Comparison of ENCODE assay signal across 24 cellular contexts in genomic region chr17:78526231-78527025, GRCh38. TPM values are rescaled to one million over a fixed set of nuclear protein-coding genes. Genes with fewer than 3 reads are reported as not detected.
DNase-seq lines count a peak whose midpoint lies in the region; ATAC-seq, FAIRE-seq and TF ChIP-seq lines count a peak whose summit lies in the region.
"Had no signal": no experiment of that assay in that cellular context is flagged by ENCODE, and none has a peak within 500 bp of the region (broad histone marks: within the 10 kb centered on the region; RNA-seq: fewer than 3 reads in every experiment).

No MANE protein-coding gene starts in this region.

- H3K4me1 Mint-ChIP-seq in WTC11 = peaks cover 9% of the 10 kb centered on the region
- H3K4me1 Mint-ChIP-seq: activated CD8-positive, alpha-beta memory T cell treated with anti-CD3 and anti-CD28 coated beads, Interleukin-2, amount 10 ng/mL, durations not matched to agents 7 days and 5 days; stimulated activated naive CD8-positive, alpha-beta T cell treated with anti-CD3 and anti-CD28 coated beads, Interleukin-15, amount 100 ng/mL, for 72 hours; T-cell had no signal

- no peaks in the 10 kb centered on the region; the same call in 1 of the 2 replicates for H3K27me3 Mint-ChIP-seq in WTC11 (ENCODE audit: low read depth)
- H3K27me3 Mint-ChIP-seq: CD4-positive, alpha-beta memory T cell; stimulated activated naive CD8-positive, alpha-beta T cell treated with anti-CD3 and anti-CD28 coated beads, Interleukin-15, amount 100 ng/mL, for 72 hours; T-cell; type B pancreatic cell had no signal

- intact Hi-C loops in mucosa of descending colon (cut with DNase I, micrococcal nuclease) = no loop called here
- intact Hi-C loops in Right ventricle myocardium superior (cut with DNase I) = no loop called here
- intact Hi-C loops in left ventricle myocardium superior (cut with micrococcal nuclease) = no loop called here

- H3K27ac ChIP-seq in HEK293 (ENCODE audit: extremely low read depth, low read depth, low read length) = no peak overlapping the region
- H3K27ac ChIP-seq: body of pancreas had no signal

- POLR2A ChIA-PET in HEK293 (lab: Yijun Ruan, JAX) (no interaction called here), WTC11 (lab: Charles Lee) (interaction anchor here (0.6 kb wide), 3 partner anchors 13 to 202 kb away, joined by 3 read pairs; no protein-coding TSS in a partner anchor)

- no peaks in the 10 kb centered on the region for H3K9me3 ChIP-seq in HEK293 (ENCODE audit: control insufficient read depth, insufficient read depth, low read depth, low read length)
- H3K9me3 ChIP-seq in mucosa of descending colon = no peaks in the 10 kb centered on the region
- H3K9me3 ChIP-seq: body of pancreas had no signal

- H3K4me3 ChIP-seq in HEK293 (ENCODE audit: low read depth, low read length) (no peak overlapping the region), mucosa of descending colon (no peak overlapping the region)
- H3K4me3 ChIP-seq: body of pancreas had no signal

- peak; percentile 37 for DNase-seq in D721Med (ENCODE audit: insufficient read length, low spot score)
- no peak for DNase-seq in WTC11 (ENCODE audit: low spot score)
- peak; percentile 36 to 52 (median 46) for DNase-seq in mucosa of descending colon
- no peak for DNase-seq in activated naive CD4-positive, alpha-beta T cell treated with Interleukin-2 at 50 U/mL for 16 hours
- no peak for DNase-seq in Right ventricle myocardium superior
- no peak for DNase-seq in left ventricle myocardium superior
- DNase-seq: activated CD4-positive, alpha-beta T cell treated with anti-CD3 and anti-CD28 coated beads for 48 hours; activated CD8-positive, alpha-beta memory T cell treated with anti-CD3 and anti-CD28 coated beads, Interleukin-2, amount 10 ng/mL, durations not matched to agents 7 days and 5 days; body of pancreas; CD4-positive, alpha-beta memory T cell; effector memory CD8-positive, alpha-beta T cell; KBM-7; NCI-H2029; NCI-H526; SIG-M5; stimulated activated CD4-positive, alpha-beta T cell treated with anti-CD3 and anti-CD28 coated beads, Interleukin-4, amount 100 ng/mL, for 24 hours; stimulated activated naive CD8-positive, alpha-beta T cell treated with anti-CD3 and anti-CD28 coated beads, Interleukin-15, amount 100 ng/mL, for 72 hours; T-cell had no signal

- no peak for FAIRE-seq in D721Med (lab: Jason Lieb, UNC)
- FAIRE-seq: GM18507 had no signal

- H3K27ac Mint-ChIP-seq in WTC11 = 0 out of 2 replicates have a peak overlapping the region, but pooled peaks have one; percentile 68
- H3K27ac Mint-ChIP-seq: activated CD8-positive, alpha-beta memory T cell treated with anti-CD3 and anti-CD28 coated beads, Interleukin-2, amount 10 ng/mL, durations not matched to agents 7 days and 5 days; activated T-helper 1 cell treated with anti-CD3 and anti-CD28 coated beads, Interleukin-12 subunit alpha, Interleukin-12 subunit beta, Interleukin-2, Interleukin-4 antibody, amounts not matched to agents 30 ng/mL and 10 ng/mL and 1 ng/mL, durations not matched to agents 14 hours and 24 hours and 36 hours; T-cell; type B pancreatic cell had no signal

- H3K4me3 Mint-ChIP-seq in WTC11 = no peak overlapping the region
- H3K4me3 Mint-ChIP-seq: activated CD8-positive, alpha-beta memory T cell treated with anti-CD3 and anti-CD28 coated beads, Interleukin-2, amount 10 ng/mL, durations not matched to agents 7 days and 5 days; activated T-helper 1 cell treated with anti-CD3 and anti-CD28 coated beads, Interleukin-12 subunit alpha, Interleukin-12 subunit beta, Interleukin-2, Interleukin-4 antibody, amounts not matched to agents 30 ng/mL and 10 ng/mL and 1 ng/mL, durations not matched to agents 14 hours and 24 hours and 36 hours; CD4-positive, alpha-beta memory T cell; effector memory CD8-positive, alpha-beta T cell; stimulated activated naive CD8-positive, alpha-beta T cell treated with anti-CD3 and anti-CD28 coated beads, Interleukin-15, amount 100 ng/mL, for 72 hours; T-cell; type B pancreatic cell had no signal

- peak; percentile 65 for ATAC-seq in WTC11
- peak; percentile 62 for ATAC-seq in mucosa of descending colon
- ATAC-seq in HG02938 (IDR thresholded peaks at IDR 0.05; ENCODE audit: unreplicated experiment) = no peak
- no peak for ATAC-seq in Right ventricle myocardium superior (ENCODE audit: poor library complexity)
- ATAC-seq in left ventricle myocardium superior = no peak
- ATAC-seq: activated CD8-positive, alpha-beta memory T cell treated with anti-CD3 and anti-CD28 coated beads, Interleukin-2, amount 10 ng/mL, durations not matched to agents 7 days and 5 days; body of pancreas; effector memory CD8-positive, alpha-beta T cell; left lobe of liver; stimulated activated naive CD8-positive, alpha-beta T cell treated with anti-CD3 and anti-CD28 coated beads, Interleukin-15, amount 100 ng/mL, for 72 hours; T-cell had no signal

- H3K36me3 Mint-ChIP-seq in WTC11 = no peaks in the 10 kb centered on the region
- H3K36me3 Mint-ChIP-seq: activated CD8-positive, alpha-beta memory T cell treated with anti-CD3 and anti-CD28 coated beads, Interleukin-2, amount 10 ng/mL, durations not matched to agents 7 days and 5 days; CD4-positive, alpha-beta memory T cell; T-cell; type B pancreatic cell had no signal

- TF ChIP-seq CTCF in D721Med (IDR thresholded peaks at IDR 0.05; ENCODE audit: insufficient read depth, missing control alignments) = no peak
- TF ChIP-seq CTCF in HEK293 (tag by site-specific recombination; IDR thresholded peaks at IDR 0.05) = no peak
- TF ChIP-seq CTCF in WTC11 (IDR thresholded peaks at IDR 0.05) = no peak
- TF ChIP-seq CTCF in mucosa of descending colon (IDR thresholded peaks at IDR 0.05) = no peak

- H3K36me3 ChIP-seq in HEK293 (ENCODE audit: control insufficient read depth in 2 of 2, insufficient read depth in 1 of 2, low read length in 2 of 2) (no peaks in the 10 kb centered on the region), mucosa of descending colon (ENCODE audit: low read depth) (no peaks in the 10 kb centered on the region)

- H3K4me1 ChIP-seq in HEK293 (ENCODE audit: control insufficient read depth, insufficient read depth, low read length) (no peaks in the 10 kb centered on the region), mucosa of descending colon (ENCODE audit: low read depth) (no peaks in the 10 kb centered on the region)

- CTCF ChIA-PET in HEK293 (lab: Yijun Ruan, JAX) (interaction anchor here (1.2 kb wide), 1 partner anchor 78 kb away, joined by 3 read pairs; no protein-coding TSS in a partner anchor), WTC11 (lab: Charles Lee) (interaction anchor here (0.5 to 1.4 kb wide), 2 partner anchors 34 to 335 kb away, joined by 3 to 9 read pairs; no protein-coding TSS in a partner anchor)

- no peaks in the 10 kb centered on the region for H3K9me3 Mint-ChIP-seq in WTC11
- H3K9me3 Mint-ChIP-seq: activated T-helper 1 cell treated with anti-CD3 and anti-CD28 coated beads, Interleukin-12 subunit alpha, Interleukin-12 subunit beta, Interleukin-2, Interleukin-4 antibody, amounts not matched to agents 30 ng/mL and 10 ng/mL and 1 ng/mL, durations not matched to agents 14 hours and 24 hours and 36 hours; CD4-positive, alpha-beta memory T cell; effector memory CD8-positive, alpha-beta T cell; stimulated activated naive CD8-positive, alpha-beta T cell treated with anti-CD3 and anti-CD28 coated beads, Interleukin-15, amount 100 ng/mL, for 72 hours; T-cell; type B pancreatic cell had no signal

TF ChIP-seq in HEK293, 187 proteins besides CTCF, POLR2A, EP300 and RAD21:
- TF ChIP-seq ZNF24 (tag by site-specific recombination; IDR thresholded peaks at IDR 0.05) (no peak), ZBTB48 (tag by site-specific recombination; IDR thresholded peaks at IDR 0.05) (peak; percentile 66)

TF ChIP-seq in WTC11, 78 proteins besides CTCF, POLR2A, EP300 and RAD21 (continues in another document):
- no peak for TF ChIP-seq ZNF138 (CRISPR knock-in tag; conservative IDR thresholded peaks at IDR 0.05)
- no peak for TF ChIP-seq PREB (CRISPR knock-in tag; IDR thresholded peaks at IDR 0.05; ENCODE audit: borderline replicate concordance)
- TF ChIP-seq RELA (CRISPR knock-in tag; IDR thresholded peaks at IDR 0.05; ENCODE audit: borderline replicate concordance) = no peak
- TF ChIP-seq ZNF121 (CRISPR knock-in tag; IDR thresholded peaks at IDR 0.05) = no peak
- TF ChIP-seq E2F4 (CRISPR knock-in tag; IDR thresholded peaks at IDR 0.05; ENCODE audit: borderline replicate concordance, low read depth) = no peak
- no peak for TF ChIP-seq IRF2 (CRISPR knock-in tag; IDR thresholded peaks at IDR 0.05; ENCODE audit: borderline replicate concordance, low read depth)
- TF ChIP-seq MAX (CRISPR knock-in tag; IDR thresholded peaks at IDR 0.05) = no peak

RNA-seq across cellular contexts. Expression of gene DNAH17, which starts 50.8 kb away (rescaled TPM):
- total RNA-seq in WTC11 (2021) (0.73 to 0.94 TPM (median 0.87 TPM) in 3 replicates), mucosa of descending colon (under 1 TPM in 2 of 3 donors, not detected in 1; 0.06 to 0.17 TPM), Right ventricle myocardium superior (not detected), left ventricle myocardium superior (not detected)
- total RNA-seq: body of pancreas, left lobe of liver had no signal

Comparison
In these comparisons a context has a peak if more than half of its experiments do, and no peak if none do; other contexts are left out.
1. DNase-seq: peak in D721Med (single experiment) and mucosa of descending colon (3 of 3); none in WTC11 (single experiment), activated naive CD4-positive, alpha-beta T cell treated with Interleukin-2 at 50 U/mL for 16 hours (single experiment), Right ventricle myocardium superior (single experiment) and left ventricle myocardium superior (single experiment).
2. ATAC-seq: peak in WTC11 (single experiment) and mucosa of descending colon (single experiment); none in HG02938 (single experiment), Right ventricle myocardium superior (single experiment) and left ventricle myocardium superior (single experiment).